3 cellular contexts compared by ENCODE assay signal in the genomic region with DNA sequence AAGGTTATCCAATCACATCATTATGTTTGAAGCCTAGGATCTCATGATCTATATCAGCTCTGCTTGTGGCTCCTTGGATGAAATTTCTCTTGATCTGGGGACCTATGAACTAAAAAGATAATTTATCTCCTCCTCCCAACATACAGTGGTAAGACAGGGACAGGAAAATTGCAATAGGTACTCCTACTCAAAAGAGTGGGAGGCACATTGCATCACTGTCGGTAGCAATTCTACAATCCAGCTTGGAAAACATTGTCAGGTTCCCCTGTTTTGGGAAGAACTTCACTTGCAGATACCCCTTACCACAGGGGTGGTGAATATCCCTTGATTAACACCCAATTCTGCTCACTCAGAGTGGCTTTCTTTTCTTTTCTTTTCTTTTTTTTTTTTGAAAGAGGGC.
"Had no signal": no experiment of that assay in that cellular context is flagged by ENCODE, and none has a peak within 500 bp of the region (broad histone marks: within the 10 kb centered on the region; RNA-seq: fewer than 3 reads in every experiment).

No MANE protein-coding gene starts in this region.

- DNase-seq: GDM1, GF-D8 had no signal

- ATAC-seq: GM12878 had no signal

- H3K4me3 ChIP-seq: GM12878 had no signal
